38 cellular contexts compared by ENCODE assay signal in genomic region chr1:172299515-172299914, GRCh38.
"Had no signal": no experiment of that assay in that cellular context is flagged by ENCODE, and none has a peak within 500 bp of the region (broad histone marks: within the 10 kb centered on the region; RNA-seq: fewer than 3 reads in every experiment).

No MANE protein-coding gene starts in this region.

- H3K4me3 Mint-ChIP-seq: activated naive CD4-positive, alpha-beta T cell treated with anti-CD3 and anti-CD28 coated beads for 36 hours; activated naive CD4-positive, alpha-beta T cell treated with anti-CD3 and anti-CD28 coated beads, Interleukin-2, amount 10 ng/mL, durations not matched to agents 7 days and 5 days; activated naive CD4-positive, alpha-beta T cell treated with anti-CD3 and anti-CD28 coated beads, Interleukin-2, amount 50 U/mL, for 24 hours; activated naive CD8-positive, alpha-beta T cell; activated naive CD8-positive, alpha-beta T cell treated with anti-CD3 and anti-CD28 coated beads for 36 hours; activated naive CD8-positive, alpha-beta T cell treated with anti-CD3 and anti-CD28 coated beads, Interleukin-2, amount 10 ng/mL, durations not matched to agents 7 days and 5 days; activated naive CD8-positive, alpha-beta T cell treated with anti-CD3 and anti-CD28 coated beads, Interleukin-2, amount 50 U/mL, for 24 hours; activated T-cell treated with anti-CD3 and anti-CD28 coated beads, Interleukin-2, amount 50 U/mL, for 24 hours; activated T-cell treated with anti-CD3 and anti-CD28 coated beads, Interleukin-2, amount 50 U/mL, for 4 hours; activated T-cell treated with anti-CD3 and anti-CD28 coated beads, Interleukin-2, amount 50 U/mL, for 72 hours; activated T-helper 1 cell treated with anti-CD3 and anti-CD28 coated beads, Interleukin-12 subunit alpha, Interleukin-12 subunit beta, Interleukin-2, Interleukin-4 antibody, amounts not matched to agents 30 ng/mL and 10 ng/mL and 1 ng/mL, durations not matched to agents 14 hours and 24 hours and 36 hours; brain; central memory CD8-positive, alpha-beta T cell had no signal

- H3K27me3 ChIP-seq: adrenal gland, ascending aorta, body of pancreas, brain microvascular endothelial cell, breast epithelium, cardiac muscle cell had no signal

- FAIRE-seq: astrocyte, bronchial epithelial cell had no signal

- H3K9me3 Mint-ChIP-seq: activated naive CD4-positive, alpha-beta T cell treated with anti-CD3 and anti-CD28 coated beads, Interleukin-2, amount 50 U/mL, for 24 hours had no signal

- H3K4me1 Mint-ChIP-seq: activated naive CD4-positive, alpha-beta T cell treated with anti-CD3 and anti-CD28 coated beads, Interleukin-2, amount 10 ng/mL, durations not matched to agents 7 days and 5 days; activated naive CD4-positive, alpha-beta T cell treated with anti-CD3 and anti-CD28 coated beads, Interleukin-2, amount 50 U/mL, for 24 hours; activated naive CD8-positive, alpha-beta T cell treated with anti-CD3 and anti-CD28 coated beads for 36 hours; central memory CD8-positive, alpha-beta T cell had no signal

- DNase-seq: activated effector memory CD4-positive, alpha-beta T cell treated with anti-CD3 and anti-CD28 coated beads, Interleukin-2, amount 50 U/mL, for 16 hours; activated effector memory CD4-positive, alpha-beta T cell treated with Interleukin-2 at 50 U/mL for 16 hours; activated gamma-delta T cell; activated gamma-delta T cell treated with Interleukin-2 at 50 U/mL for 16 hours; activated naive CD4-positive, alpha-beta T cell; activated naive CD4-positive, alpha-beta T cell treated with anti-CD3 and anti-CD28 coated beads for 36 hours; activated naive CD4-positive, alpha-beta T cell treated with anti-CD3 and anti-CD28 coated beads, Interleukin-2, amount 10 ng/mL, durations not matched to agents 7 days and 5 days; activated naive CD4-positive, alpha-beta T cell treated with anti-CD3 and anti-CD28 coated beads, Interleukin-2, amount 50 U/mL, for 16 hours; activated naive CD4-positive, alpha-beta T cell treated with Interleukin-2 at 50 U/mL for 16 hours; activated naive CD8-positive, alpha-beta T cell treated with anti-CD3 and anti-CD28 coated beads for 36 hours; activated naive CD8-positive, alpha-beta T cell treated with anti-CD3 and anti-CD28 coated beads, Interleukin-2, amount 10 ng/mL, durations not matched to agents 7 days and 5 days; activated naive CD8-positive, alpha-beta T cell treated with anti-CD3 and anti-CD28 coated beads, Interleukin-2, amount 50 U/mL, for 24 hours; activated T-cell treated with anti-CD3 and anti-CD28 coated beads, Interleukin-2, amount 50 U/mL, for 24 hours; activated T-cell treated with anti-CD3 and anti-CD28 coated beads, Interleukin-2, amount 50 U/mL, for 4 hours; activated T-cell treated with anti-CD3 and anti-CD28 coated beads, Interleukin-2, amount 50 U/mL, for 48 hours; activated T-cell treated with anti-CD3 and anti-CD28 coated beads, Interleukin-2, amount 50 U/mL, for 72 hours; adrenal gland; amniotic stem cell; amygdala; anterior cingulate cortex; aorta; body of pancreas; brain microvascular endothelial cell; caudate nucleus; central memory CD4-positive, alpha-beta T cell; cerebellar nuclear complex had no signal

- ATAC-seq: activated naive CD4-positive, alpha-beta T cell treated with anti-CD3 and anti-CD28 coated beads, Interleukin-2, amount 50 U/mL, for 72 hours; activated naive CD8-positive, alpha-beta T cell treated with anti-CD3 and anti-CD28 coated beads, Interleukin-2, amount 50 U/mL, for 24 hours; activated T-cell treated with anti-CD3 and anti-CD28 coated beads, Interleukin-2, amount 50 U/mL, for 4 hours; activated T-cell treated with anti-CD3 and anti-CD28 coated beads, Interleukin-2, amount 50 U/mL, for 72 hours; body of pancreas had no signal

- H3K27ac ChIP-seq: adrenal gland, ascending aorta, body of pancreas, brain microvascular endothelial cell, breast epithelium, cardiac muscle cell had no signal

- H3K36me3 Mint-ChIP-seq: activated naive CD4-positive, alpha-beta T cell treated with anti-CD3 and anti-CD28 coated beads, Interleukin-2, amount 50 U/mL, for 24 hours had no signal

- H3K36me3 ChIP-seq: adrenal gland, ascending aorta, brain microvascular endothelial cell, breast epithelium, cardiac muscle cell had no signal

- H3K4me1 ChIP-seq: ascending aorta, body of pancreas, breast epithelium had no signal

- H3K27me3 Mint-ChIP-seq: activated naive CD4-positive, alpha-beta T cell treated with anti-CD3 and anti-CD28 coated beads, Interleukin-2, amount 10 ng/mL, durations not matched to agents 7 days and 5 days; activated naive CD4-positive, alpha-beta T cell treated with anti-CD3 and anti-CD28 coated beads, Interleukin-2, amount 50 U/mL, for 24 hours; activated naive CD8-positive, alpha-beta T cell; activated naive CD8-positive, alpha-beta T cell treated with anti-CD3 and anti-CD28 coated beads for 36 hours; activated naive CD8-positive, alpha-beta T cell treated with anti-CD3 and anti-CD28 coated beads, Interleukin-2, amount 10 ng/mL, durations not matched to agents 7 days and 5 days; activated naive CD8-positive, alpha-beta T cell treated with anti-CD3 and anti-CD28 coated beads, Interleukin-2, amount 50 U/mL, for 24 hours; activated T-cell treated with anti-CD3 and anti-CD28 coated beads, Interleukin-2, amount 50 U/mL, for 24 hours; brain; central memory CD8-positive, alpha-beta T cell had no signal

- H3K9me3 ChIP-seq: adrenal gland, body of pancreas had no signal

- H3K4me3 ChIP-seq: adrenal gland, ascending aorta, body of pancreas, breast epithelium, cardiac muscle cell had no signal

- H3K27ac Mint-ChIP-seq: activated naive CD4-positive, alpha-beta T cell treated with anti-CD3 and anti-CD28 coated beads for 36 hours; activated naive CD4-positive, alpha-beta T cell treated with anti-CD3 and anti-CD28 coated beads, Interleukin-2, amount 10 ng/mL, durations not matched to agents 7 days and 5 days; activated naive CD4-positive, alpha-beta T cell treated with anti-CD3 and anti-CD28 coated beads, Interleukin-2, amount 50 U/mL, for 24 hours; activated naive CD4-positive, alpha-beta T cell treated with anti-CD3 and anti-CD28 coated beads, Interleukin-2, amount 50 U/mL, for 72 hours; activated naive CD8-positive, alpha-beta T cell; activated naive CD8-positive, alpha-beta T cell treated with anti-CD3 and anti-CD28 coated beads for 36 hours; activated naive CD8-positive, alpha-beta T cell treated with anti-CD3 and anti-CD28 coated beads, Interleukin-2, amount 10 ng/mL, durations not matched to agents 7 days and 5 days; activated naive CD8-positive, alpha-beta T cell treated with anti-CD3 and anti-CD28 coated beads, Interleukin-2, amount 50 U/mL, for 24 hours; activated T-cell treated with anti-CD3 and anti-CD28 coated beads, Interleukin-2, amount 50 U/mL, for 24 hours; activated T-cell treated with anti-CD3 and anti-CD28 coated beads, Interleukin-2, amount 50 U/mL, for 72 hours; activated T-helper 1 cell treated with anti-CD3 and anti-CD28 coated beads, Interleukin-12 subunit alpha, Interleukin-12 subunit beta, Interleukin-2, Interleukin-4 antibody, amounts not matched to agents 30 ng/mL and 10 ng/mL and 1 ng/mL, durations not matched to agents 14 hours and 24 hours and 36 hours; activated T-helper 2 cell treated with anti-CD3 and anti-CD28 coated beads, Interferon-gamma antibody, Interleukin-2, Interleukin-4, amounts not matched to agents 10 μg/mL and 5 μg/mL and 100 μg/mL, durations not matched to agents 14 hours and 24 hours and 36 hours; brain had no signal
